Comparison of ENCODE assay signal across 1 cellular context in genomic region chr6:13261464-13261994, GRCh38.
TF ChIP-seq lines count a peak whose summit lies in the region.

No MANE protein-coding gene starts in this region.

TF ChIP-seq in GM12878, 131 proteins besides CTCF, POLR2A, EP300 and RAD21 (continued from another document):
- no peak for TF ChIP-seq MLLT1 (IDR thresholded peaks at IDR 0.05)
- TF ChIP-seq CHD2 (IDR thresholded peaks at IDR 0.05; ENCODE audit: borderline replicate concordance, low read depth, low read length) = no peak
- TF ChIP-seq JUNB (IDR thresholded peaks at IDR 0.05) = 0 out of 2 replicates have a peak, but pooled peaks have one; percentile 40
